1 cellular context compared by ENCODE assay signal in genomic region chr9:35867538-35867937, GRCh38.
TF ChIP-seq lines count a peak whose summit lies in the region.

No MANE protein-coding gene starts in this region.

TF ChIP-seq in IMR-90, 13 proteins besides CTCF, POLR2A, EP300 and RAD21:
- no peak for TF ChIP-seq ELK1 (IDR thresholded peaks at IDR 0.05; ENCODE audit: borderline replicate concordance, low read depth, low read length)
- no peak for TF ChIP-seq RFX5 (IDR thresholded peaks at IDR 0.05; ENCODE audit: low read depth, low read length)
- TF ChIP-seq MAFK (IDR thresholded peaks at IDR 0.05; ENCODE audit: low read depth, low read length), result no peak
- TF ChIP-seq, protein P1, sequence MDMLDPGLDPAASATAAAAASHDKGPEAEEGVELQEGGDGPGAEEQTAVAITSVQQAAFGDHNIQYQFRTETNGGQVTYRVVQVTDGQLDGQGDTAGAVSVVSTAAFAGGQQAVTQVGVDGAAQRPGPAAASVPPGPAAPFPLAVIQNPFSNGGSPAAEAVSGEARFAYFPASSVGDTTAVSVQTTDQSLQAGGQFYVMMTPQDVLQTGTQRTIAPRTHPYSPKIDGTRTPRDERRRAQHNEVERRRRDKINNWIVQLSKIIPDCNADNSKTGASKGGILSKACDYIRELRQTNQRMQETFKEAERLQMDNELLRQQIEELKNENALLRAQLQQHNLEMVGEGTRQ (IDR thresholded peaks at IDR 0.05; ENCODE audit: low read depth, low read length), result no peak
- TF ChIP-seq NFE2L2 (IDR thresholded peaks at IDR 0.05; ENCODE audit: low read depth, low read length), result no peak
- no peak for TF ChIP-seq CHD1 (IDR thresholded peaks at IDR 0.05; ENCODE audit: low read depth, low read length)
- TF ChIP-seq MXI1 (IDR thresholded peaks at IDR 0.05; ENCODE audit: borderline replicate concordance, low read depth, low read length), result no peak
- TF ChIP-seq RCOR1 (IDR thresholded peaks at IDR 0.05; ENCODE audit: insufficient replicate concordance, low read length), result no peak
